8 cellular contexts compared by ENCODE assay signal in the genomic region with DNA sequence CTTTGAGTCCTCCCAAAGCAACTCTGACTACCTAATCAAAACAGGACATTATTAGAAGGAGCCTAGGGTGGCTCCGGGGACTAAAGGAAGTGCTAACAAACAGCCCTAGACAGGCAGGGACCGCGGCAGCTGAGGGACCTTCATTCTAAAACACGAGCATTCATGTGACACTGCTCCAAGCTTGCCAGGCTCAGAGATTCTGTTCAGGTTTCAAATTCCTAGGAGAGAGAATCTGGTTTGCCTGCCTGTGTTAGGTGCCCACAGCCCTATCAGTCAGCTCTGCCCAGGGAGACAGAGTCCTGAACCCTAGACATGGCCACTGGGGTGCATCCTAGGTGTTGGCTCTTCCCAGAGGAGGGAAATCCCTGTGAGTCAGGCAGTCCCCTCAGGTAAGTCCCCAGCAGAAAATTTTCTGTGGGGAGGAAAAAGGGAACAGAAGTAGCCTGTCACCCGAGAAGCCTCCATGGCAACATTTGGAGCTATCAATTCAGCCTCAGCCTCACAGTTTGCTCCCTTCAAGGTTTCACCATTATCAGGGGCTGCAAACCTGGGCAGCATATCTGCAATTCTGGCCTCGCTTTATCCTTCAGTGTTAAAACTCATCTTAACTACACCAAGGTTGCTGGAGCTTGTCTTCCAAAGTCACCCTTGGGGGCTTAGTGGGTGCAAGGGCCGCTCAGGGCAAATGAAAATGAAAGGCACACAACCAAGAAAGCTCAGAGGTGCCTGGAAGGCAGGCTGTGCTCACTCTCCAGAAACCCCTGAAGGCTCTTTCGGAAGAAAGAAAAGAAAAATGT. TPM values are rescaled to one million over a fixed set of nuclear protein-coding genes. Genes with fewer than 3 reads are reported as not detected.
DNase-seq lines count a peak whose midpoint lies in the region; ATAC-seq and TF ChIP-seq lines count a peak whose summit lies in the region.

No MANE protein-coding gene starts in this region.

- no peaks in the 10 kb centered on the region for H4K20me1 ChIP-seq in MM.1S (ENCODE audit: insufficient read depth, low read length)

- H3K9ac ChIP-seq in MM.1S (ENCODE audit: low read length), result peak overlapping the region; percentile 66

- H3K4me1 ChIP-seq in MM.1S (ENCODE audit: low read length) (peaks cover 35% of the 10 kb centered on the region), left lung (peaks cover 0 to 42% of the 10 kb centered on the region in 2 donors)

- TF ChIP-seq CTCF in MM.1S (IDR thresholded peaks at IDR 0.05; ENCODE audit: low read length) (no peak), left lung (IDR thresholded peaks at IDR 0.05) (no peak)

- peak overlapping the region; percentile 91 for H3K4me2 ChIP-seq in MM.1S (ENCODE audit: low read depth, low read length)

- peaks cover 30% of the 10 kb centered on the region for H3F3A ChIP-seq in MM.1S (ENCODE audit: insufficient read depth, low read length)

- peak overlapping the region; percentile 80 for H2AFZ ChIP-seq in MM.1S (ENCODE audit: low read length)

- H3K4me3 ChIP-seq in MM.1S (ENCODE audit: low read length), result peak overlapping the region; percentile 52
- no peak overlapping the region for H3K4me3 ChIP-seq in left lung

- H3K36me3 ChIP-seq in MM.1S (replicated peaks; ENCODE audit: insufficient read depth, low read length) (no peaks in the 10 kb centered on the region), left lung (no peaks in the 10 kb centered on the region)

- H3K79me2 ChIP-seq in MM.1S (ENCODE audit: low read length), result no peaks in the 10 kb centered on the region

- intact Hi-C loops in left lung (cut with DNase I), result no loop called here

- no peaks in the 10 kb centered on the region for H3K9me2 ChIP-seq in MM.1S (replicated peaks; ENCODE audit: insufficient read depth, low read length)

- DNase-seq in CD1c-positive myeloid dendritic cell (ENCODE audit: extremely low spot score) (peak; percentile 28), MM.1S (peak; percentile 69), left lung (peak in 1 of 2 donors; percentile 34), NCI-H146 (lab: John Stamatoyannopoulos, UW) (no peak), HuH-7.5 (ENCODE audit: low spot score) (no peak)
- DNase-seq in stimulated activated CD4-positive, alpha-beta T cell treated with anti-CD3 and anti-CD28 coated beads, Interleukin-4, amount 100 ng/mL, for 1 hour, result no peak

- peak overlapping the region; percentile 94 for H3K27ac ChIP-seq in MM.1S (ENCODE audit: low read length)
- H3K27ac ChIP-seq in left lung, result peak overlapping the region in 1 of 2 donors; percentile 13

- ATAC-seq in GM19455 (IDR thresholded peaks at IDR 0.05; ENCODE audit: unreplicated experiment) (peak; percentile 57), left lung (peak; percentile 42), GM19328 (IDR thresholded peaks at IDR 0.05; ENCODE audit: unreplicated experiment) (no peak)

- H3K27me3 ChIP-seq in MM.1S (replicated peaks; ENCODE audit: insufficient read depth, low read length), result no peaks in the 10 kb centered on the region
- no peaks in the 10 kb centered on the region for H3K27me3 ChIP-seq in left lung

- H3K9me3 ChIP-seq in MM.1S (replicated peaks; ENCODE audit: insufficient read depth, low read length) (no peaks in the 10 kb centered on the region), left lung (no peaks in the 10 kb centered on the region)

RNA-seq across cellular contexts. Expression of a gene that starts 28.6 kb away (rescaled TPM):
- 100 to 1,000 TPM; 297 to 404 TPM for total RNA-seq in left lung

Comparison
In these comparisons a context has a peak if more than half of its experiments do, and no peak if none do; other contexts are left out.
1. DNase-seq: peak in CD1c-positive myeloid dendritic cell (single experiment) and MM.1S (single experiment); none in NCI-H146 (single experiment), stimulated activated CD4-positive, alpha-beta T cell treated with anti-CD3 and anti-CD28 coated beads, Interleukin-4, amount 100 ng/mL, for 1 hour (single experiment) and HuH-7.5 (single experiment).